28 cellular contexts compared by ENCODE assay signal in the genomic region with DNA sequence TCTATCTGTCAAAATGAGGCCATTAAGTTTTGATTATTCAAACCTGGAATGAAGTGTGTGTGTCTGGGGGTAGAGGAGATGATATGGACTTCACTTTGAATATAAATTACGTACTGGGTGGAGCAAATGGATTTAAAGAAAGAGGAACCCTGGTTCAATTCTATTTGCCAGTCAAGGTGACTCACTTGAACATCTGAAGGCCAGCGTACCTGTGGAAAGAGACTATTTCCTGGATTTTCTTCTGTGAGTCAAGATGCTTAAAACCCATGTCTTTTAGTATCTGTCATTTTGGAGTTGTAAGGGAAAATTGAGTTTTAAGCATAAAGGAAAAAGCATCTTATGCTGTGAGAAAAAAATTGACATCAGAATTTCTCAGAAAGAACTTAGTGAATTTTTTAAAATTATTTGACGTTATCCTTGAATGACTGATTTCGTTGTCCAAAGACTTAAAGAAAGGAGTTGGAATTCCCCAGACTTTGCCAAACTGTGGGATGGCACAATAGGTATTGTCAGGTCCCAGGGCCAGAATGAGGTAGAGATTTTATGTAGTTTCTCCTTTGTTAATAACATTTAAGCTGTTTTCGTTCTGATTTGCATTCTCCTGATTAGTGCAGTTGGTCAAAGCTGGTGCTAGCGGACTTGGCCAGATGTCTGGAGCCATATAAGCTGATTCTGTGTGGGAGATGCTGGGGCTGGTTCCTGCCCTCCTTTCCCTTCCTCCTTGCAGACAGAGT. TPM values are rescaled to one million over a fixed set of nuclear protein-coding genes. Genes with fewer than 3 reads are reported as not detected.
DNase-seq lines count a peak whose midpoint lies in the region; ATAC-seq, FAIRE-seq and TF ChIP-seq lines count a peak whose summit lies in the region.
"Had no signal": no experiment of that assay in that cellular context is flagged by ENCODE, and none has a peak within 500 bp of the region (broad histone marks: within the 10 kb centered on the region; RNA-seq: fewer than 3 reads in every experiment).

No MANE protein-coding gene starts in this region.

- peaks cover 25% of the 10 kb centered on the region for H3K79me2 ChIP-seq in mammary epithelial cell (ENCODE audit: insufficient read depth, low read length)

- TF ChIP-seq CTCF in mammary epithelial cell (conservative IDR thresholded peaks at IDR 0.05 in 1 of 2, IDR thresholded peaks at IDR 0.05 in 1 of 2; ENCODE audit: extremely low read depth in 1 of 2, insufficient read depth in 1 of 2, low read depth in 1 of 2, low read length in 2 of 2) (no peak), breast epithelium (IDR thresholded peaks at IDR 0.05) (no peak), bronchial epithelial cell (IDR thresholded peaks at IDR 0.05; ENCODE audit: insufficient read depth, low read length, severe bottlenecking) (no peak), nephron (IDR thresholded peaks at IDR 0.05; ENCODE audit: unreplicated experiment in 3 of 3) (no peak), gastrocnemius medialis (IDR thresholded peaks at IDR 0.05 in 4 of 5, conservative IDR thresholded peaks at IDR 0.05 in 1 of 5) (no peak)

- H3K9me3 Mint-ChIP-seq in nephron, result no peaks in the 10 kb centered on the region
- H3K9me3 Mint-ChIP-seq: CD4-positive, alpha-beta memory T cell had no signal

- CTCF ChIA-PET in mammary epithelial cell (lab: Charles Lee; ENCODE audit: low non-redundant PET), result interaction anchor here (0.7 kb wide), 2 partner anchors 59 to 1185 kb away, joined by 3 read pairs; no protein-coding TSS in a partner anchor

- TF ChIP-seq POLR2A in breast epithelium (IDR thresholded peaks at IDR 0.05), result no peak
- no peak for TF ChIP-seq POLR2A in gastrocnemius medialis (IDR thresholded peaks at IDR 0.05)

- peaks cover 86% of the 10 kb centered on the region for H3K27me3 Mint-ChIP-seq in nephron (ENCODE audit: low read depth)

- in situ Hi-C loops in mammary epithelial cell (cut with MboI; ENCODE audit: low sequenced_read_pairs in 2 of 2), result no loop called here
- in situ Hi-C loops in gastrocnemius medialis (cut with MboI; ENCODE audit: low sequenced_read_pairs in 4 of 4), result no loop called here

- H3K4me1 ChIP-seq in mammary epithelial cell (ENCODE audit: insufficient read depth, low read length) (peaks cover 6% of the 10 kb centered on the region), breast epithelium (peaks cover 0 to 9% of the 10 kb centered on the region in 2 donors), gastrocnemius medialis (peaks cover 18 to 21% of the 10 kb centered on the region in 2 donors)

- H3K27ac Mint-ChIP-seq in nephron, result no peak overlapping the region
- H3K27ac Mint-ChIP-seq: CD4-positive, alpha-beta memory T cell; IgD-negative memory B cell had no signal

- no peak overlapping the region for H3K9ac ChIP-seq in mammary epithelial cell (ENCODE audit: insufficient read depth, low read length)
- H3K9ac ChIP-seq: BLaER1 treated with 17β-estradiol and CSF1 and Interleukin-3, amounts not matched to agents 10 nM and 100 nM had no signal

- dilution Hi-C loops in mammary epithelial cell (cut with HindIII; ENCODE audit: low sequenced_read_pairs), result loop anchor here (5.0 kb wide), 2 partner anchors 47 to 87 kb away; no protein-coding TSS in a partner anchor

- peaks cover 15% of the 10 kb centered on the region for H3K4me1 Mint-ChIP-seq in nephron

- H3K27ac ChIP-seq in mammary epithelial cell (ENCODE audit: insufficient read depth, low read depth, low read length) (no peak overlapping the region), breast epithelium (no peak overlapping the region), gastrocnemius medialis (no peak overlapping the region)
- H3K27ac ChIP-seq: HL-60, Peyer's patch, SK-N-MC had no signal

- H3K4me3 Mint-ChIP-seq in nephron, result peak overlapping the region in 2 of 3 experiments; percentile 4 to 86

- FAIRE-seq in bronchial epithelial cell (lab: Jason Lieb, UNC), result no peak
- FAIRE-seq: GM12878, H1 had no signal

- BruUV-seq in mammary epithelial cell (replicated peaks; lab: Mats Ljungman, UMichigan), result no TSS peak

- peak; percentile 45 for DNase-seq in mammary epithelial cell
- DNase-seq in breast epithelium (ENCODE audit: low spot score in 2 of 2), result no peak
- peak; percentile 80 for DNase-seq in bronchial epithelial cell (ENCODE audit: low read depth)
- DNase-seq in gastrocnemius medialis, result no peak
- DNase-seq: 8988T; AML-193; CD4-positive, alpha-beta memory T cell; COR-L47; DMS53; GDM1; HCEC 1CT; NCI-H1092; NCI-H1436 treated with DMSO at 0.1 percent for 48 hours; NCI-H1930; NCI-H2107; NCI-H524 treated with DMSO at 0.1 percent for 48 hours; NCI-H774; Peyer's patch; SIG-M5 had no signal

- intact Hi-C loops in mammary epithelial cell (cut with micrococcal nuclease) (no loop called here), breast epithelium (cut with DNase I; ENCODE audit: low total_unique reads) (no loop called here), gastrocnemius medialis (cut with DNase I; ENCODE audit: low total_unique reads) (loop anchor here (5.0 kb wide), 2 partner anchors 58 to 182 kb away; no protein-coding TSS in a partner anchor)

- no peak overlapping the region for H3K4me3 ChIP-seq in mammary epithelial cell (replicated peaks in 1 of 3; ENCODE audit: insufficient read depth in 1 of 3, low read depth in 2 of 3, low read length in 3 of 3)
- no peak overlapping the region for H3K4me3 ChIP-seq in breast epithelium
- H3K4me3 ChIP-seq in bronchial epithelial cell (ENCODE audit: low read depth, low read length), result no peak overlapping the region
- no peak overlapping the region for H3K4me3 ChIP-seq in gastrocnemius medialis
- H3K4me3 ChIP-seq: BLaER1 treated with 17β-estradiol and CSF1 and Interleukin-3, amounts not matched to agents 10 nM and 100 nM; GM12878; Peyer's patch; SK-N-MC had no signal

- H2AFZ ChIP-seq in mammary epithelial cell (ENCODE audit: low read depth, low read length), result no peak overlapping the region

- ATAC-seq in HG03571 (IDR thresholded peaks at IDR 0.05; ENCODE audit: unreplicated experiment) (no peak), gastrocnemius medialis (no peak), HG03139 (IDR thresholded peaks at IDR 0.05; ENCODE audit: unreplicated experiment) (no peak)
- ATAC-seq: GM12878 had no signal

- H3K36me3 Mint-ChIP-seq in nephron (ENCODE audit: low read depth), result no peaks in the 10 kb centered on the region
- H3K36me3 Mint-ChIP-seq: CD4-positive, alpha-beta memory T cell had no signal

- H3K27me3 ChIP-seq in mammary epithelial cell (ENCODE audit: insufficient read depth, low read length) (no peaks in the 10 kb centered on the region), breast epithelium (peaks cover 0 to 47% of the 10 kb centered on the region in 2 donors), bronchial epithelial cell (ENCODE audit: control insufficient read depth, insufficient read depth, low read length) (no peaks in the 10 kb centered on the region), gastrocnemius medialis (peaks cover 0 to 15% (median 5%) of the 10 kb centered on the region in 3 donors)

- no peaks in the 10 kb centered on the region for H3K36me3 ChIP-seq in mammary epithelial cell (ENCODE audit: insufficient read depth, low read length)
- no peaks in the 10 kb centered on the region for H3K36me3 ChIP-seq in breast epithelium
- H3K36me3 ChIP-seq in bronchial epithelial cell (ENCODE audit: control insufficient read depth, insufficient read depth, low read length), result no peaks in the 10 kb centered on the region
- no peaks in the 10 kb centered on the region for H3K36me3 ChIP-seq in gastrocnemius medialis
- H3K36me3 ChIP-seq: BLaER1 treated with 17β-estradiol and CSF1 and Interleukin-3, amounts not matched to agents 10 nM and 100 nM; Peyer's patch had no signal

- H3K4me2 ChIP-seq in mammary epithelial cell (ENCODE audit: insufficient read depth, low read depth, low read length), result no peak overlapping the region

- WGBS in mammary epithelial cell (ENCODE audit: low coverage, missing lambda C conversion rate), result 84% methylated on average over 6 of the region's 6 CpGs

- H3K9me3 ChIP-seq in mammary epithelial cell (replicated peaks; ENCODE audit: insufficient read depth, low read length) (no peaks in the 10 kb centered on the region), breast epithelium (no peaks in the 10 kb centered on the region), gastrocnemius medialis (no peaks in the 10 kb centered on the region)
- H3K9me3 ChIP-seq: Peyer's patch had no signal

- H4K20me1 ChIP-seq in mammary epithelial cell (ENCODE audit: insufficient read depth, low read length), result no peaks in the 10 kb centered on the region

RNA-seq across cellular contexts. Expression of a gene that starts 2.4 kb away (rescaled TPM):
- 10 to 100 TPM; 46.8 to 56.2 TPM for total RNA-seq in mammary epithelial cell
- polyA plus RNA-seq in mammary epithelial cell, result 32.2 TPM
- polyA minus RNA-seq in mammary epithelial cell, result 45.3 TPM
- total RNA-seq in breast epithelium, result 1 to 10 TPM in 2 of 3 donors, not detected in 1; 3.3 to 5.6 TPM
- total RNA-seq in bronchial epithelial cell, result 72.1 and 80.0 TPM in 2 replicates
- 10 to 100 TPM; 14.9 to 37.0 (median 21.7) TPM for total RNA-seq in gastrocnemius medialis
- total RNA-seq: CD4-positive, alpha-beta memory T cell; GM12878 had no signal
- polyA plus RNA-seq: CD4-positive, alpha-beta memory T cell; IgD-negative memory B cell had no signal

Comparison
In these comparisons a context has a peak if more than half of its experiments do, and no peak if none do; other contexts are left out.
1. DNase-seq: peak in mammary epithelial cell (single experiment) and bronchial epithelial cell (single experiment); none in breast epithelium (0 of 2) and gastrocnemius medialis (0 of 2).